ENCODE assay signal across 1 cellular context in genomic region chr18:35236964-35237363, GRCh38.
TF ChIP-seq lines count a peak whose summit lies in the region.

No MANE protein-coding gene starts in this region.

TF ChIP-seq in HepG2, 621 proteins besides CTCF, POLR2A, EP300 and RAD21:
- TF ChIP-seq YY1 (IDR thresholded peaks at IDR 0.05; ENCODE audit: insufficient read depth, insufficient replicate concordance, low read depth, low read length) (no peak), CREB1 (IDR thresholded peaks at IDR 0.05) (peak; percentile 32; the same call in 1 of the 2 replicates), CREB1 (CRISPR knock-in tag; IDR thresholded peaks at IDR 0.05) (no peak), ATF7 (IDR thresholded peaks at IDR 0.05) (peak; percentile 43; the same call in 1 of the 2 replicates), ATF7 (CRISPR knock-in tag; IDR thresholded peaks at IDR 0.05) (no peak), FOXP1 (IDR thresholded peaks at IDR 0.05) (no peak), FOXP1 (CRISPR knock-in tag; IDR thresholded peaks at IDR 0.05) (no peak), NFE2L2 (IDR thresholded peaks at IDR 0.05; ENCODE audit: low read length) (0 out of 2 replicates have a peak, but pooled peaks have one; percentile 22)
